In the genomic region with DNA sequence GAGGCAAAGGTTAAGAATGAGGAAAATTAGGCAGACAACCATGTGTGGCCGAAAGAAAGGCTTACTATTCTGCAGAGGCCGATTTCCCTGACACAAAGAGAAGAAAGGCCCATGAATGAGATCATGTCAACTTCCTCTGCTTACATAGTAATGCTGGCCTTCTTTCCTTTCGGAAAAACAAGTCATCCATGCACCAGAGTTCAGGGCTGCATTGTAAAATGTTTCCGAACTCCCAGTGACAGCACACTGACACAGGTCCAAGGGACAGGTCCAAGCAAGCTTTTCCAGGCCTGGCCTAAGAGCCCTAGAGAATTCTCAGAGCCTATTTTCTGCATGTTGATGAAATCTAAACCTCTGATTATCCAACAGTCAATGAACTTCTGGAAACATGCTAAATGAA, we compare ENCODE assay signal across 1 cellular context.
TF ChIP-seq lines count a peak whose summit lies in the region.

No MANE protein-coding gene starts in this region.

TF ChIP-seq in HepG2, 621 proteins besides CTCF, POLR2A, EP300 and RAD21 (continued from another document and continues in another):
- TF ChIP-seq ZNF513 (CRISPR knock-in tag; conservative IDR thresholded peaks at IDR 0.05) (no peak), ZNF180 (CRISPR knock-in tag; IDR thresholded peaks at IDR 0.05; ENCODE audit: borderline replicate concordance, low read depth) (no peak), HOMEZ (CRISPR knock-in tag; IDR thresholded peaks at IDR 0.05; ENCODE audit: low read depth) (peak; percentile 69; the same call in 1 of the 2 replicates), MYPOP (CRISPR knock-in tag; IDR thresholded peaks at IDR 0.05) (no peak), ZNF766 (CRISPR knock-in tag; IDR thresholded peaks at IDR 0.05; ENCODE audit: borderline replicate concordance) (no peak), CREB1 (IDR thresholded peaks at IDR 0.05) (no peak), CREB1 (CRISPR knock-in tag; IDR thresholded peaks at IDR 0.05) (peak; percentile 23; the same call in 1 of the 2 replicates), YEATS2 (CRISPR knock-in tag; IDR thresholded peaks at IDR 0.05; ENCODE audit: borderline replicate concordance) (0 out of 2 replicates have a peak, but pooled peaks have one; percentile 18), ZNF713 (CRISPR knock-in tag; IDR thresholded peaks at IDR 0.05) (no peak), ZNF704 (CRISPR knock-in tag; IDR thresholded peaks at IDR 0.05; ENCODE audit: borderline replicate concordance) (no peak), ZNF496 (CRISPR knock-in tag; IDR thresholded peaks at IDR 0.05; ENCODE audit: insufficient replicate concordance) (no peak), MTF2 (CRISPR knock-in tag; IDR thresholded peaks at IDR 0.05; ENCODE audit: borderline replicate concordance) (no peak), MYC (CRISPR knock-in tag; IDR thresholded peaks at IDR 0.05; ENCODE audit: borderline replicate concordance) (peak; percentile 27; the same call in 1 of the 2 replicates), PAWR (CRISPR knock-in tag; IDR thresholded peaks at IDR 0.05; ENCODE audit: borderline replicate concordance) (no peak), SAP130 (CRISPR knock-in tag; IDR thresholded peaks at IDR 0.05; ENCODE audit: low read depth) (peak; percentile 60), SOX5 (CRISPR knock-in tag; IDR thresholded peaks at IDR 0.05; ENCODE audit: borderline replicate concordance) (peak; percentile 80; the same call in 1 of the 2 replicates), ZNF225 (CRISPR knock-in tag; IDR thresholded peaks at IDR 0.05) (no peak), MTA1 (CRISPR knock-in tag; IDR thresholded peaks at IDR 0.05; ENCODE audit: borderline replicate concordance) (no peak), HMGXB3 (CRISPR knock-in tag; IDR thresholded peaks at IDR 0.05; ENCODE audit: borderline replicate concordance) (no peak), MXD4 (CRISPR knock-in tag; IDR thresholded peaks at IDR 0.05) (no peak), KAT8 (CRISPR knock-in tag; IDR thresholded peaks at IDR 0.05) (no peak), ZBTB38 (CRISPR knock-in tag; IDR thresholded peaks at IDR 0.05) (no peak), ZNF17 (CRISPR knock-in tag; IDR thresholded peaks at IDR 0.05) (no peak), CBX5 (CRISPR knock-in tag; IDR thresholded peaks at IDR 0.05; ENCODE audit: borderline replicate concordance) (0 out of 2 replicates have a peak, but pooled peaks have one; percentile 21), RXRB (CRISPR knock-in tag; IDR thresholded peaks at IDR 0.05; ENCODE audit: borderline replicate concordance) (peak; percentile 62; the same call in 1 of the 2 replicates), FOXC1 (CRISPR knock-in tag; IDR thresholded peaks at IDR 0.05; ENCODE audit: borderline replicate concordance) (no peak), ZNF615 (CRISPR knock-in tag; IDR thresholded peaks at IDR 0.05; ENCODE audit: borderline replicate concordance) (no peak), NCOA2 (CRISPR knock-in tag; IDR thresholded peaks at IDR 0.05) (peak; percentile 49; the same call in 1 of the 2 replicates), PRMT3 (CRISPR knock-in tag; IDR thresholded peaks at IDR 0.05; ENCODE audit: borderline replicate concordance, low read depth) (no peak), ELK4 (CRISPR knock-in tag; IDR thresholded peaks at IDR 0.05; ENCODE audit: borderline replicate concordance) (no peak), GATAD2A (CRISPR knock-in tag; IDR thresholded peaks at IDR 0.05) (peak; percentile 19; the same call in 1 of the 2 replicates), ISL2 (CRISPR knock-in tag; IDR thresholded peaks at IDR 0.05) (0 out of 2 replicates have a peak, but pooled peaks have one; percentile 41), REL (CRISPR knock-in tag; conservative IDR thresholded peaks at IDR 0.05) (no peak)
- TF ChIP-seq, protein P1, sequence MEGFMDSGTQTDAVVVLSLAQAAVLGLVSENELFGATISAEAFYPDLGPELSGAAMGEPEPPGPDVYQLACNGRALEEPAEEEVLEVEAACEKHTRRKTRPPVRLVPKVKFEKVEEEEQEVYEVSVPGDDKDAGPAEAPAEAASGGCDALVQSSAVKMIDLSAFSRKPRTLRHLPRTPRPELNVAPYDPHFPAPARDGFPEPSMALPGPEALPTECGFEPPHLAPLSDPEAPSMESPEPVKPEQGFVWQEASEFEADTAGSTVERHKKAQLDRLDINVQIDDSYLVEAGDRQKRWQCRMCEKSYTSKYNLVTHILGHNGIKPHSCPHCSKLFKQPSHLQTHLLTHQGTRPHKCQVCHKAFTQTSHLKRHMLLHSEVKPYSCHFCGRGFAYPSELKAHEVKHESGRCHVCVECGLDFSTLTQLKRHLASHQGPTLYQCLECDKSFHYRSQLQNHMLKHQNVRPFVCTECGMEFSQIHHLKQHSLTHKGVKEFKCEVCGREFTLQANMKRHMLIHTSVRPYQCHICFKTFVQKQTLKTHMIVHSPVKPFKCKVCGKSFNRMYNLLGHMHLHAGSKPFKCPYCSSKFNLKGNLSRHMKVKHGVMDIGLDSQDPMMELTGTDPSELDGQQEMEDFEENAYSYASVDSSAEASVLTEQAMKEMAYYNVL (CRISPR knock-in tag; IDR thresholded peaks at IDR 0.05; ENCODE audit: borderline replicate concordance): peak; percentile 66; the same call in 1 of the 2 replicates
- TF ChIP-seq, protein P2, sequence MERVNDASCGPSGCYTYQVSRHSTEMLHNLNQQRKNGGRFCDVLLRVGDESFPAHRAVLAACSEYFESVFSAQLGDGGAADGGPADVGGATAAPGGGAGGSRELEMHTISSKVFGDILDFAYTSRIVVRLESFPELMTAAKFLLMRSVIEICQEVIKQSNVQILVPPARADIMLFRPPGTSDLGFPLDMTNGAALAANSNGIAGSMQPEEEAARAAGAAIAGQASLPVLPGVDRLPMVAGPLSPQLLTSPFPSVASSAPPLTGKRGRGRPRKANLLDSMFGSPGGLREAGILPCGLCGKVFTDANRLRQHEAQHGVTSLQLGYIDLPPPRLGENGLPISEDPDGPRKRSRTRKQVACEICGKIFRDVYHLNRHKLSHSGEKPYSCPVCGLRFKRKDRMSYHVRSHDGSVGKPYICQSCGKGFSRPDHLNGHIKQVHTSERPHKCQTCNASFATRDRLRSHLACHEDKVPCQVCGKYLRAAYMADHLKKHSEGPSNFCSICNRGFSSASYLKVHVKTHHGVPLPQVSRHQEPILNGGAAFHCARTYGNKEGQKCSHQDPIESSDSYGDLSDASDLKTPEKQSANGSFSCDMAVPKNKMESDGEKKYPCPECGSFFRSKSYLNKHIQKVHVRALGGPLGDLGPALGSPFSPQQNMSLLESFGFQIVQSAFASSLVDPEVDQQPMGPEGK (CRISPR knock-in tag; IDR thresholded peaks at IDR 0.05): no peak
- TF ChIP-seq, protein P3, sequence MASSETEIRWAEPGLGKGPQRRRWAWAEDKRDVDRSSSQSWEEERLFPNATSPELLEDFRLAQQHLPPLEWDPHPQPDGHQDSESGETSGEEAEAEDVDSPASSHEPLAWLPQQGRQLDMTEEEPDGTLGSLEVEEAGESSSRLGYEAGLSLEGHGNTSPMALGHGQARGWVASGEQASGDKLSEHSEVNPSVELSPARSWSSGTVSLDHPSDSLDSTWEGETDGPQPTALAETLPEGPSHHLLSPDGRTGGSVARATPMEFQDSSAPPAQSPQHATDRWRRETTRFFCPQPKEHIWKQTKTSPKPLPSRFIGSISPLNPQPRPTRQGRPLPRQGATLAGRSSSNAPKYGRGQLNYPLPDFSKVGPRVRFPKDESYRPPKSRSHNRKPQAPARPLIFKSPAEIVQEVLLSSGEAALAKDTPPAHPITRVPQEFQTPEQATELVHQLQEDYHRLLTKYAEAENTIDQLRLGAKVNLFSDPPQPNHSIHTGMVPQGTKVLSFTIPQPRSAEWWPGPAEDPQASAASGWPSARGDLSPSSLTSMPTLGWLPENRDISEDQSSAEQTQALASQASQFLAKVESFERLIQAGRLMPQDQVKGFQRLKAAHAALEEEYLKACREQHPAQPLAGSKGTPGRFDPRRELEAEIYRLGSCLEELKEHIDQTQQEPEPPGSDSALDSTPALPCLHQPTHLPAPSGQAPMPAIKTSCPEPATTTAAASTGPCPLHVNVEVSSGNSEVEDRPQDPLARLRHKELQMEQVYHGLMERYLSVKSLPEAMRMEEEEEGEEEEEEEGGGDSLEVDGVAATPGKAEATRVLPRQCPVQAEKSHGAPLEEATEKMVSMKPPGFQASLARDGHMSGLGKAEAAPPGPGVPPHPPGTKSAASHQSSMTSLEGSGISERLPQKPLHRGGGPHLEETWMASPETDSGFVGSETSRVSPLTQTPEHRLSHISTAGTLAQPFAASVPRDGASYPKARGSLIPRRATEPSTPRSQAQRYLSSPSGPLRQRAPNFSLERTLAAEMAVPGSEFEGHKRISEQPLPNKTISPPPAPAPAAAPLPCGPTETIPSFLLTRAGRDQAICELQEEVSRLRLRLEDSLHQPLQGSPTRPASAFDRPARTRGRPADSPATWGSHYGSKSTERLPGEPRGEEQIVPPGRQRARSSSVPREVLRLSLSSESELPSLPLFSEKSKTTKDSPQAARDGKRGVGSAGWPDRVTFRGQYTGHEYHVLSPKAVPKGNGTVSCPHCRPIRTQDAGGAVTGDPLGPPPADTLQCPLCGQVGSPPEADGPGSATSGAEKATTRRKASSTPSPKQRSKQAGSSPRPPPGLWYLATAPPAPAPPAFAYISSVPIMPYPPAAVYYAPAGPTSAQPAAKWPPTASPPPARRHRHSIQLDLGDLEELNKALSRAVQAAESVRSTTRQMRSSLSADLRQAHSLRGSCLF (CRISPR knock-in tag; IDR thresholded peaks at IDR 0.05; ENCODE audit: borderline replicate concordance): no peak
